In genomic region chr19:47232422-47233211, GRCh38 we compare ENCODE assay signal across 8 cellular contexts. TPM values are rescaled to one million over a fixed set of nuclear protein-coding genes. Genes with fewer than 3 reads are reported as not detected.
DNase-seq lines count a peak whose midpoint lies in the region; ATAC-seq and TF ChIP-seq lines count a peak whose summit lies in the region.

No MANE protein-coding gene starts in this region.

- no peaks in the 10 kb centered on the region for H3K9me2 ChIP-seq in PC-9 (ENCODE audit: insufficient read depth)

- H3K4me1 Mint-ChIP-seq in activated CD4-positive, alpha-beta T cell treated with anti-CD3 and anti-CD28 coated beads for 36 hours: peaks cover 22% of the 10 kb centered on the region

- intact Hi-C loops in activated CD4-positive, alpha-beta T cell treated with anti-CD3 and anti-CD28 coated beads for 36 hours (cut with DNase I, micrococcal nuclease): no loop called here
- intact Hi-C loops in PC-9 (cut with micrococcal nuclease; ENCODE audit: unreplicated experiment) (no loop called here), ovary (cut with DNase I) (no loop called here)

- no peaks in the 10 kb centered on the region for H3K36me3 Mint-ChIP-seq in activated CD4-positive, alpha-beta T cell treated with anti-CD3 and anti-CD28 coated beads for 36 hours (ENCODE audit: low read depth)

- POLR2A ChIA-PET in activated CD4-positive, alpha-beta T cell treated with anti-CD3 and anti-CD28 coated beads for 36 hours (lab: Charles Lee): interaction anchor here (0.6 to 1.3 kb wide), 2 partner anchors 8 to 11 kb away, joined by 3 to 4 read pairs; no protein-coding TSS in a partner anchor
- POLR2A ChIA-PET in PC-9 (lab: Charles Lee; ENCODE audit: unreplicated experiment): interaction anchor here (0.5 to 0.6 kb wide), 2 partner anchors 75 to 147 kb away, joined by 4 to 5 read pairs; no protein-coding TSS in a partner anchor

- H3K4me1 ChIP-seq in PC-9 (replicated peaks; ENCODE audit: insufficient read depth) (peaks cover 37% of the 10 kb centered on the region), ovary (ENCODE audit: insufficient read depth) (peaks cover 9% of the 10 kb centered on the region)

- WGBS in ovary, 3 donors: 48 to 55% (median 49%) methylated on average over 16 of the region's 16 CpGs

- H3K4me3 Mint-ChIP-seq in activated CD4-positive, alpha-beta T cell treated with anti-CD3 and anti-CD28 coated beads for 36 hours: peak overlapping the region; percentile 61

- CTCF ChIA-PET in activated CD4-positive, alpha-beta T cell treated with anti-CD3 and anti-CD28 coated beads for 36 hours (lab: Charles Lee): interaction anchor here (0.6 to 2.1 kb wide), 9 partner anchors 9 to 692 kb away, joined by 3 to 19 read pairs (median 4); no protein-coding TSS in a partner anchor
- CTCF ChIA-PET in PC-9 (lab: Charles Lee): interaction anchor here (0.6 to 1.7 kb wide), 4 partner anchors 11 to 116 kb away, joined by 3 to 15 read pairs (median 6); partner anchors contain the start of gene DHX34

- H3K4me3 ChIP-seq in PC-9 (peak overlapping the region; percentile 99; the same call in 1 of the 2 replicates), ovary (peak overlapping the region; percentile 13)

- H3K9me3 ChIP-seq in PC-9 (ENCODE audit: insufficient read depth, low read depth) (no peaks in the 10 kb centered on the region), ovary (no peaks in the 10 kb centered on the region)

- TF ChIP-seq POLR2A in ovary (IDR thresholded peaks at IDR 0.05): no peak

- H2AFZ ChIP-seq in PC-9: peak overlapping the region; percentile 57; the same call in 1 of the 2 replicates

- peak overlapping the region; percentile 93 for H3K4me2 ChIP-seq in PC-9

- H3K27ac Mint-ChIP-seq in activated CD4-positive, alpha-beta T cell treated with anti-CD3 and anti-CD28 coated beads for 36 hours: peak overlapping the region; percentile 76

- peak; percentile 66 for DNase-seq in activated CD4-positive, alpha-beta T cell treated with anti-CD3 and anti-CD28 coated beads for 36 hours
- DNase-seq in activated CD4-positive, alpha-beta T cell treated with anti-CD3 and anti-CD28 coated beads, Interleukin-2, amount 50 U/mL, for 4 hours: no peak
- DNase-seq in PC-9: peak; percentile 34 to 74
- peak; percentile 64 to 81 for DNase-seq in dermis microvascular lymphatic vessel endothelial cell (ENCODE audit: low read depth in 2 of 2)
- no peak for DNase-seq in ovary
- no peak for DNase-seq in NCI-H1092 treated with DMSO at 0.1 percent for 48 hours (lab: John Stamatoyannopoulos, UW)
- DNase-seq in DMS153 (lab: John Stamatoyannopoulos, UW): no peak

- peaks cover 18% of the 10 kb centered on the region for H4K20me1 ChIP-seq in PC-9 (ENCODE audit: insufficient read depth)

- no peaks in the 10 kb centered on the region for H3K27me3 ChIP-seq in PC-9 (ENCODE audit: insufficient read depth, low read depth)
- no peaks in the 10 kb centered on the region for H3K27me3 ChIP-seq in ovary

- ATAC-seq in activated CD4-positive, alpha-beta T cell treated with anti-CD3 and anti-CD28 coated beads for 36 hours: peak; percentile 31
- ATAC-seq in GM18858 (IDR thresholded peaks at IDR 0.05; ENCODE audit: unreplicated experiment): no peak

- H3K79me2 ChIP-seq in PC-9 (ENCODE audit: low read depth): peaks cover 18% of the 10 kb centered on the region

- TF ChIP-seq CTCF in PC-9 (conservative IDR thresholded peaks at IDR 0.05): no peak
- no peak for TF ChIP-seq CTCF in ovary (IDR thresholded peaks at IDR 0.05)

- H3K27ac ChIP-seq in PC-9 (peak overlapping the region; percentile 68), ovary (peak overlapping the region in 1 of 2 donors; percentile 82)

- no TSS peak for BruUV-seq in PC-9 (replicated peaks; lab: Mats Ljungman, UMichigan)

- H3K27me3 Mint-ChIP-seq in activated CD4-positive, alpha-beta T cell treated with anti-CD3 and anti-CD28 coated beads for 36 hours: no peaks in the 10 kb centered on the region

- H3K36me3 ChIP-seq in PC-9 (ENCODE audit: low read depth) (no peaks in the 10 kb centered on the region), ovary (no peaks in the 10 kb centered on the region)

- peaks cover 55% of the 10 kb centered on the region for H3F3A ChIP-seq in PC-9 (ENCODE audit: insufficient read depth, low read depth)

- no peaks in the 10 kb centered on the region for H3K9me3 Mint-ChIP-seq in activated CD4-positive, alpha-beta T cell treated with anti-CD3 and anti-CD28 coated beads for 36 hours (ENCODE audit: low read depth)

- TF ChIP-seq EP300 in ovary (IDR thresholded peaks at IDR 0.05): no peak

RNA-seq across cellular contexts. Expression of gene BBC3, which starts 1.6 kb away (rescaled TPM):
- 10 to 100 TPM in 1 of 2 experiments, 1 to 10 TPM in 1; 8.1 to 12.0 TPM for total RNA-seq in activated CD4-positive, alpha-beta T cell treated with anti-CD3 and anti-CD28 coated beads for 36 hours
- 18.3 and 18.8 TPM in 2 replicates for total RNA-seq in PC-9 (2021)
- 15.0 and 17.3 TPM in 2 replicates for total RNA-seq in dermis microvascular lymphatic vessel endothelial cell
- total RNA-seq in ovary: 10 to 100 TPM in 1 of 7 donors, 1 to 10 TPM in 6; 5.4 to 13.2 (median 6.6) TPM
- 1 to 10 TPM in 1 of 2 donors, under 1 TPM in 1; 0.23 to 4.5 TPM for polyA plus RNA-seq in ovary

RNA-seq across cellular contexts. Expression of gene CCDC9, which starts 23.7 kb away (rescaled TPM):
- 10 to 100 TPM; 22.4 to 30.6 TPM for total RNA-seq in activated CD4-positive, alpha-beta T cell treated with anti-CD3 and anti-CD28 coated beads for 36 hours
- 34.7 and 37.0 TPM in 2 replicates for total RNA-seq in PC-9 (2021)
- total RNA-seq in dermis microvascular lymphatic vessel endothelial cell: 2.3 and 4.4 TPM in 2 replicates
- total RNA-seq in ovary: 10 to 100 TPM; 17.5 to 65.7 (median 37.0) TPM
- polyA plus RNA-seq in ovary: 10 to 100 TPM; 14.8 to 40.4 TPM

RNA-seq across cellular contexts. Expression of gene INAFM1, which starts 42.1 kb away (rescaled TPM):
- 10 to 100 TPM; 11.7 to 13.2 TPM for total RNA-seq in activated CD4-positive, alpha-beta T cell treated with anti-CD3 and anti-CD28 coated beads for 36 hours
- 13.5 and 21.3 TPM in 2 replicates for total RNA-seq in PC-9 (2021)
- total RNA-seq in dermis microvascular lymphatic vessel endothelial cell: 0.51 and 0.89 TPM in 2 replicates
- total RNA-seq in ovary: 10 to 100 TPM in 6 of 7 donors, 1 to 10 TPM in 1; 9.7 to 53.3 (median 31.0) TPM
- 10 to 100 TPM in 1 of 2 donors, under 1 TPM in 1; 0.73 to 15.2 TPM for polyA plus RNA-seq in ovary

Comparison
In these comparisons a context has a peak if more than half of its experiments do, and no peak if none do; other contexts are left out.
1. DNase-seq: peak in activated CD4-positive, alpha-beta T cell treated with anti-CD3 and anti-CD28 coated beads for 36 hours (single experiment), PC-9 (2 of 2) and dermis microvascular lymphatic vessel endothelial cell (2 of 2); none in activated CD4-positive, alpha-beta T cell treated with anti-CD3 and anti-CD28 coated beads, Interleukin-2, amount 50 U/mL, for 4 hours (0 of 2), ovary (0 of 5), NCI-H1092 treated with DMSO at 0.1 percent for 48 hours (single experiment) and DMS153 (single experiment).